Comparison of ENCODE assay signal across 14 cellular contexts in genomic region chr20:63702751-63703470, GRCh38. TPM values are rescaled to one million over a fixed set of nuclear protein-coding genes. Genes with fewer than 3 reads are reported as not detected.
DNase-seq lines count a peak whose midpoint lies in the region; ATAC-seq and TF ChIP-seq lines count a peak whose summit lies in the region.
"Had no signal": no experiment of that assay in that cellular context is flagged by ENCODE, and none has a peak within 500 bp of the region (broad histone marks: within the 10 kb centered on the region; RNA-seq: fewer than 3 reads in every experiment).

No MANE protein-coding gene starts in this region.

- peaks cover 6 to 10% of the 10 kb centered on the region in 2 experiments for H3K4me1 ChIP-seq in trophoblast cell (ENCODE audit: control insufficient read depth in 1 of 2, insufficient read depth in 2 of 2, low read length in 2 of 2)

- no peak overlapping the region for H2BK120ac ChIP-seq in trophoblast cell (ENCODE audit: insufficient read depth, low read length, poor library complexity)

- ATAC-seq in activated T-helper 17 cell treated with anti-CD3 and anti-CD28 coated beads, Interleukin-2, amount 50 U/mL, for 72 hours (replicated peaks): no peak
- ATAC-seq in HG03039 (IDR thresholded peaks at IDR 0.05; ENCODE audit: unreplicated experiment): no peak
- no peak for ATAC-seq in GM18861 (IDR thresholded peaks at IDR 0.05; ENCODE audit: unreplicated experiment)

- TF ChIP-seq POLR2A in GM18951 (IDR thresholded peaks at IDR 0.05; ENCODE audit: extremely low read depth, insufficient read depth, insufficient read length): peak; percentile 7

- H3K27me3 Mint-ChIP-seq in activated T-helper 17 cell treated with anti-CD3 and anti-CD28 coated beads, Interleukin-2, amount 50 U/mL, for 72 hours: no peaks in the 10 kb centered on the region
- H3K27me3 Mint-ChIP-seq: naive B cell; stimulated activated naive CD8-positive, alpha-beta T cell treated with anti-CD3 and anti-CD28 coated beads, Interleukin-15, Interleukin-2, amounts not matched to agents 100 ng/mL and 50 ng/mL, for 24 hours had no signal

- peaks cover 5% of the 10 kb centered on the region for H3K79me1 ChIP-seq in trophoblast cell (ENCODE audit: low read length)

- no peak overlapping the region for H3K23ac ChIP-seq in trophoblast cell (ENCODE audit: low read length)

- H4K91ac ChIP-seq in trophoblast cell (ENCODE audit: low read depth, low read length): no peak overlapping the region

- H3K9me3 ChIP-seq in trophoblast cell (ENCODE audit: insufficient read depth, low read depth, low read length): peaks cover 3% of the 10 kb centered on the region
- H3K9me3 ChIP-seq: spleen had no signal

- H3K27me3 ChIP-seq in trophoblast cell (ENCODE audit: insufficient read depth, low read length): no peaks in the 10 kb centered on the region
- H3K27me3 ChIP-seq: cardiac muscle cell, spleen had no signal

- H3K4me3 Mint-ChIP-seq in activated T-helper 17 cell treated with anti-CD3 and anti-CD28 coated beads, Interleukin-2, amount 50 U/mL, for 72 hours: no peak overlapping the region
- H3K4me3 Mint-ChIP-seq: stimulated activated naive CD8-positive, alpha-beta T cell treated with anti-CD3 and anti-CD28 coated beads, Interleukin-15, Interleukin-2, amounts not matched to agents 100 ng/mL and 50 ng/mL, for 24 hours had no signal

- no peak overlapping the region for H2AFZ ChIP-seq in trophoblast cell (ENCODE audit: insufficient read depth, low read length, poor library complexity)

- H3K27ac ChIP-seq in trophoblast cell (ENCODE audit: low read depth, low read length): no peak overlapping the region
- H3K27ac ChIP-seq: cardiac muscle cell had no signal

- no peak overlapping the region for H2BK5ac ChIP-seq in trophoblast cell (ENCODE audit: low read depth, low read length, poor library complexity)

- H3K9ac ChIP-seq in trophoblast cell (ENCODE audit: low read length): peak overlapping the region; percentile 50

- H2AK5ac ChIP-seq in trophoblast cell (ENCODE audit: low read length): no peak overlapping the region

- no CpG with 5 or more reads among the region's 13 CpGs for WGBS in trophoblast cell (ENCODE audit: extremely low coverage, insufficient coverage, insufficient read length)

- no peak overlapping the region for H3K4ac ChIP-seq in trophoblast cell (ENCODE audit: low read depth, low read length)

- no peak overlapping the region for H3K4me2 ChIP-seq in trophoblast cell (ENCODE audit: low read length)

- H3K18ac ChIP-seq in trophoblast cell (ENCODE audit: low read length): no peak overlapping the region

- TF ChIP-seq CTCF in GM13976 (IDR thresholded peaks at IDR 0.05; ENCODE audit: borderline replicate concordance, control extremely low read depth, extremely low read depth, insufficient read depth, missing control alignments): no peak

- no peak overlapping the region for H3K4me3 ChIP-seq in trophoblast cell (ENCODE audit: low read depth, low read length)
- H3K4me3 ChIP-seq: cardiac muscle cell, lung, spleen had no signal

- H3K79me2 ChIP-seq in trophoblast cell (ENCODE audit: control insufficient read depth, insufficient read depth, low read length, poor library complexity): peaks cover 10% of the 10 kb centered on the region

- H4K12ac ChIP-seq in trophoblast cell (ENCODE audit: low read depth, low read length): no peak overlapping the region

- peaks cover 34% of the 10 kb centered on the region in 2 experiments for H3K36me3 ChIP-seq in trophoblast cell (ENCODE audit: control insufficient read depth in 1 of 2, insufficient read depth in 2 of 2, low read length in 2 of 2)

- H3K14ac ChIP-seq in trophoblast cell (ENCODE audit: low read length): no peak overlapping the region

- H3K9me3 Mint-ChIP-seq in activated T-helper 17 cell treated with anti-CD3 and anti-CD28 coated beads, Interleukin-2, amount 50 U/mL, for 72 hours: no peaks in the 10 kb centered on the region
- H3K9me3 Mint-ChIP-seq: naive B cell; stimulated activated naive CD8-positive, alpha-beta T cell treated with anti-CD3 and anti-CD28 coated beads, Interleukin-15, Interleukin-2, amounts not matched to agents 100 ng/mL and 50 ng/mL, for 24 hours had no signal

- H2BK12ac ChIP-seq in trophoblast cell (ENCODE audit: low read length): no peak overlapping the region

- DNase-seq in activated gamma-delta T cell treated with Interleukin-2 at 50 U/mL for 16 hours: peak; percentile 3
- DNase-seq in activated gamma-delta T cell (lab: John Stamatoyannopoulos, UW): no peak
- no peak for DNase-seq in trophoblast cell
- no peak for DNase-seq in GM13976 (ENCODE audit: low spot score)
- DNase-seq: activated CD4-positive, alpha-beta T cell treated with anti-CD3 and anti-CD28 coated beads, Interleukin-2, amount 50 U/mL, for 1 hour; naive B cell had no signal

- H3K36me3 Mint-ChIP-seq in activated T-helper 17 cell treated with anti-CD3 and anti-CD28 coated beads, Interleukin-2, amount 50 U/mL, for 72 hours (ENCODE audit: low read depth): peaks cover 35% of the 10 kb centered on the region

- H3K4me1 Mint-ChIP-seq in activated T-helper 17 cell treated with anti-CD3 and anti-CD28 coated beads, Interleukin-2, amount 50 U/mL, for 72 hours: no peaks in the 10 kb centered on the region

- in situ Hi-C loops in GM18951 (cut with MboI; ENCODE audit: low sequenced_read_pairs, unreplicated experiment) (no loop called here), GM13976 (cut with MboI; ENCODE audit: low sequenced_read_pairs, unreplicated experiment) (loop anchor here (10.0 kb wide), 1 partner anchor 152 kb away; no protein-coding TSS in a partner anchor)

- H4K8ac ChIP-seq in trophoblast cell (ENCODE audit: low read depth, low read length): no peak overlapping the region

- H3K27ac Mint-ChIP-seq in activated T-helper 17 cell treated with anti-CD3 and anti-CD28 coated beads, Interleukin-2, amount 50 U/mL, for 72 hours: peak overlapping the region; percentile 36

RNA-seq across cellular contexts. Expression of gene ARFRP1, which starts 4.9 kb away (rescaled TPM):
- 10 to 100 TPM; 43.8 to 55.8 TPM for total RNA-seq in activated T-helper 17 cell treated with anti-CD3 and anti-CD28 coated beads, Interleukin-2, amount 50 U/mL, for 72 hours
- polyA plus RNA-seq in trophoblast cell (2013): 8.2 and 8.3 TPM in 2 replicates

RNA-seq across cellular contexts. Expression of gene ZGPAT, which starts 4.9 kb away (rescaled TPM):
- 10 to 100 TPM; 18.3 to 24.7 TPM for total RNA-seq in activated T-helper 17 cell treated with anti-CD3 and anti-CD28 coated beads, Interleukin-2, amount 50 U/mL, for 72 hours
- 13.5 and 15.2 TPM in 2 replicates for polyA plus RNA-seq in trophoblast cell (2013)

RNA-seq across cellular contexts. Expression of gene TNFRSF6B, which starts 6.5 kb away (rescaled TPM):
- total RNA-seq in activated T-helper 17 cell treated with anti-CD3 and anti-CD28 coated beads, Interleukin-2, amount 50 U/mL, for 72 hours: not detected
- polyA plus RNA-seq in trophoblast cell (2013): 0.73 and 0.85 TPM in 2 replicates

RNA-seq across cellular contexts. Expression of gene LIME1, which starts 33.6 kb away (rescaled TPM):
- 10 to 100 TPM in 1 of 2 donors, 1 to 10 TPM in 1; 9.8 to 24.8 TPM for total RNA-seq in activated T-helper 17 cell treated with anti-CD3 and anti-CD28 coated beads, Interleukin-2, amount 50 U/mL, for 72 hours
- 2.0 TPM in 2 replicates for polyA plus RNA-seq in trophoblast cell (2013)

RNA-seq across cellular contexts. Expression of gene SLC2A4RG, which starts 36.7 kb away (rescaled TPM):
- total RNA-seq in activated T-helper 17 cell treated with anti-CD3 and anti-CD28 coated beads, Interleukin-2, amount 50 U/mL, for 72 hours: 10 to 100 TPM; 30.5 to 35.1 TPM
- 79.0 and 79.6 TPM in 2 replicates for polyA plus RNA-seq in trophoblast cell (2013)
